Comparison of ENCODE assay signal across 1 cellular context in genomic region chr9:77820293-77820954, GRCh38.
A peak's percentile ranks its signal among the peaks of the same experiment; 100 is the strongest.
TF ChIP-seq lines count a peak whose summit lies in the region.

No MANE protein-coding gene starts in this region.

TF ChIP-seq in K562, 482 proteins besides CTCF, POLR2A, EP300 and RAD21 (continued from another document and continues in another):
- no peak for TF ChIP-seq MED1 (CRISPR knock-in tag; IDR thresholded peaks at IDR 0.05; ENCODE audit: borderline replicate concordance)
- TF ChIP-seq TAF15 (IDR thresholded peaks at IDR 0.05; ENCODE audit: low read depth, low read length): no peak
- peak; percentile 74 for TF ChIP-seq MAFK (IDR thresholded peaks at IDR 0.05; ENCODE audit: low read length)
- peak; percentile 50 for TF ChIP-seq TEAD4 (IDR thresholded peaks at IDR 0.05; ENCODE audit: low read length)
- no peak for TF ChIP-seq TEAD4 (CRISPR knock-in tag; IDR thresholded peaks at IDR 0.05; ENCODE audit: borderline replicate concordance)
- no peak for TF ChIP-seq ATF2 (CRISPR knock-in tag; IDR thresholded peaks at IDR 0.05)
- TF ChIP-seq HBP1 (CRISPR knock-in tag; IDR thresholded peaks at IDR 0.05): no peak
- no peak for TF ChIP-seq ETV6 (IDR thresholded peaks at IDR 0.05; ENCODE audit: borderline replicate concordance in 1 of 2, low read depth in 2 of 2, low read length in 1 of 2)
- no peak for TF ChIP-seq ETV6 (CRISPR knock-in tag; IDR thresholded peaks at IDR 0.05; ENCODE audit: borderline replicate concordance)
- no peak for TF ChIP-seq HDGF (IDR thresholded peaks at IDR 0.05)
- TF ChIP-seq CHD1 (IDR thresholded peaks at IDR 0.05; ENCODE audit: low read length): no peak
- TF ChIP-seq ZFP91 (CRISPR knock-in tag; IDR thresholded peaks at IDR 0.05): no peak
- TF ChIP-seq JUN (IDR thresholded peaks at IDR 0.05; ENCODE audit: borderline replicate concordance, low read depth, low read length): 0 out of 2 replicates have a peak, but pooled peaks have one; percentile 31
- no peak for TF ChIP-seq JUN (CRISPR knock-in tag; IDR thresholded peaks at IDR 0.05; ENCODE audit: borderline replicate concordance)
- TF ChIP-seq MAFF (IDR thresholded peaks at IDR 0.05; ENCODE audit: low read length): peak; percentile 78
- no peak for TF ChIP-seq HMBOX1 (IDR thresholded peaks at IDR 0.05)
- 0 out of 3 replicates have a peak, but pooled peaks of 1 of the 2 experiments have one; percentile 26 for TF ChIP-seq CBX3 (IDR thresholded peaks at IDR 0.05; ENCODE audit: borderline replicate concordance in 1 of 2, low read length in 2 of 2)
- no peak for TF ChIP-seq IRF2 (CRISPR knock-in tag; IDR thresholded peaks at IDR 0.05)
- no peak for TF ChIP-seq POLR2G (IDR thresholded peaks at IDR 0.05; ENCODE audit: low read depth, low read length)
- TF ChIP-seq CSDE1 (IDR thresholded peaks at IDR 0.05): no peak
- TF ChIP-seq DPF2 (IDR thresholded peaks at IDR 0.05): peak; percentile 73
- TF ChIP-seq RBM25 (IDR thresholded peaks at IDR 0.05; ENCODE audit: low read depth, low read length, severe bottlenecking): peak; percentile 65
- no peak for TF ChIP-seq PRMT5 (CRISPR knock-in tag; IDR thresholded peaks at IDR 0.05)
- no peak for TF ChIP-seq ARNT (IDR thresholded peaks at IDR 0.05)
- peak; percentile 30; the same call in 1 of the 2 replicates for TF ChIP-seq POLR2AphosphoS5 (IDR thresholded peaks at IDR 0.05; ENCODE audit: control insufficient read depth, insufficient read depth, low read depth, low read length)
- TF ChIP-seq CAMTA2 (CRISPR knock-in tag; conservative IDR thresholded peaks at IDR 0.05): no peak
- no peak for TF ChIP-seq FOXA3 (CRISPR knock-in tag; conservative IDR thresholded peaks at IDR 0.05 in 1 of 2, IDR thresholded peaks at IDR 0.05 in 1 of 2)
- no peak for TF ChIP-seq ZNF511 (CRISPR knock-in tag; IDR thresholded peaks at IDR 0.05)
- TF ChIP-seq ARID3A (IDR thresholded peaks at IDR 0.05; ENCODE audit: borderline replicate concordance, low read depth, low read length): peak; percentile 38; the same call in 1 of the 2 replicates
- no peak for TF ChIP-seq ZKSCAN8 (CRISPR knock-in tag; IDR thresholded peaks at IDR 0.05)
- TF ChIP-seq MTF1 (CRISPR knock-in tag; IDR thresholded peaks at IDR 0.05; ENCODE audit: borderline replicate concordance): no peak
- TF ChIP-seq ZNF639 (CRISPR knock-in tag; conservative IDR thresholded peaks at IDR 0.05 in 1 of 2, IDR thresholded peaks at IDR 0.05 in 1 of 2): peak in 1 of 2 experiments; percentile 49; a peak in 1 of 4 replicates
- no peak for TF ChIP-seq NCOA4 (IDR thresholded peaks at IDR 0.05; ENCODE audit: partially characterized antibody)
- TF ChIP-seq RBFOX2 (IDR thresholded peaks at IDR 0.05; ENCODE audit: low read depth, low read length): no peak
- TF ChIP-seq SMARCB1 (IDR thresholded peaks at IDR 0.05; ENCODE audit: insufficient read length, low read depth): no peak
- no peak for TF ChIP-seq ZNF561 (CRISPR knock-in tag; conservative IDR thresholded peaks at IDR 0.05)
- peak; percentile 72 for TF ChIP-seq ARID1B (IDR thresholded peaks at IDR 0.05)
- TF ChIP-seq UBTF (IDR thresholded peaks at IDR 0.05; ENCODE audit: borderline replicate concordance in 1 of 2, low read depth in 2 of 2, low read length in 2 of 2): no peak
- TF ChIP-seq MEF2D (tag; conservative IDR thresholded peaks at IDR 0.05; ENCODE audit: low read depth): no peak
- no peak for TF ChIP-seq ILK (tag; IDR thresholded peaks at IDR 0.05; ENCODE audit: borderline replicate concordance, low read depth)
- no peak for TF ChIP-seq HNRNPK (IDR thresholded peaks at IDR 0.05; ENCODE audit: low read depth, low read length, poor library complexity, severe bottlenecking)
